In genomic region chr17:77438241-77439204, GRCh38 we compare ENCODE assay signal across 1 cellular context.
TF ChIP-seq lines count a peak whose summit lies in the region.

No MANE protein-coding gene starts in this region.

TF ChIP-seq in SK-N-SH, 30 proteins besides CTCF, POLR2A, EP300 and RAD21 (continued from another document):
- TF ChIP-seq, protein P1, sequence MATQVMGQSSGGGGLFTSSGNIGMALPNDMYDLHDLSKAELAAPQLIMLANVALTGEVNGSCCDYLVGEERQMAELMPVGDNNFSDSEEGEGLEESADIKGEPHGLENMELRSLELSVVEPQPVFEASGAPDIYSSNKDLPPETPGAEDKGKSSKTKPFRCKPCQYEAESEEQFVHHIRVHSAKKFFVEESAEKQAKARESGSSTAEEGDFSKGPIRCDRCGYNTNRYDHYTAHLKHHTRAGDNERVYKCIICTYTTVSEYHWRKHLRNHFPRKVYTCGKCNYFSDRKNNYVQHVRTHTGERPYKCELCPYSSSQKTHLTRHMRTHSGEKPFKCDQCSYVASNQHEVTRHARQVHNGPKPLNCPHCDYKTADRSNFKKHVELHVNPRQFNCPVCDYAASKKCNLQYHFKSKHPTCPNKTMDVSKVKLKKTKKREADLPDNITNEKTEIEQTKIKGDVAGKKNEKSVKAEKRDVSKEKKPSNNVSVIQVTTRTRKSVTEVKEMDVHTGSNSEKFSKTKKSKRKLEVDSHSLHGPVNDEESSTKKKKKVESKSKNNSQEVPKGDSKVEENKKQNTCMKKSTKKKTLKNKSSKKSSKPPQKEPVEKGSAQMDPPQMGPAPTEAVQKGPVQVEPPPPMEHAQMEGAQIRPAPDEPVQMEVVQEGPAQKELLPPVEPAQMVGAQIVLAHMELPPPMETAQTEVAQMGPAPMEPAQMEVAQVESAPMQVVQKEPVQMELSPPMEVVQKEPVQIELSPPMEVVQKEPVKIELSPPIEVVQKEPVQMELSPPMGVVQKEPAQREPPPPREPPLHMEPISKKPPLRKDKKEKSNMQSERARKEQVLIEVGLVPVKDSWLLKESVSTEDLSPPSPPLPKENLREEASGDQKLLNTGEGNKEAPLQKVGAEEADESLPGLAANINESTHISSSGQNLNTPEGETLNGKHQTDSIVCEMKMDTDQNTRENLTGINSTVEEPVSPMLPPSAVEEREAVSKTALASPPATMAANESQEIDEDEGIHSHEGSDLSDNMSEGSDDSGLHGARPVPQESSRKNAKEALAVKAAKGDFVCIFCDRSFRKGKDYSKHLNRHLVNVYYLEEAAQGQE (IDR thresholded peaks at IDR 0.05; ENCODE audit: low read depth, low read length): no peak
- TF ChIP-seq RFX5 (IDR thresholded peaks at IDR 0.05; ENCODE audit: low read length) (no peak), GATA2 (CRISPR knock-in tag; IDR thresholded peaks at IDR 0.05) (no peak), CHD2 (IDR thresholded peaks at IDR 0.05; ENCODE audit: low read length, partially characterized antibody) (no peak), RXRA (IDR thresholded peaks at IDR 0.05; ENCODE audit: borderline replicate concordance, low read depth) (no peak), ELF1 (IDR thresholded peaks at IDR 0.05) (no peak)
- TF ChIP-seq, protein P2, sequence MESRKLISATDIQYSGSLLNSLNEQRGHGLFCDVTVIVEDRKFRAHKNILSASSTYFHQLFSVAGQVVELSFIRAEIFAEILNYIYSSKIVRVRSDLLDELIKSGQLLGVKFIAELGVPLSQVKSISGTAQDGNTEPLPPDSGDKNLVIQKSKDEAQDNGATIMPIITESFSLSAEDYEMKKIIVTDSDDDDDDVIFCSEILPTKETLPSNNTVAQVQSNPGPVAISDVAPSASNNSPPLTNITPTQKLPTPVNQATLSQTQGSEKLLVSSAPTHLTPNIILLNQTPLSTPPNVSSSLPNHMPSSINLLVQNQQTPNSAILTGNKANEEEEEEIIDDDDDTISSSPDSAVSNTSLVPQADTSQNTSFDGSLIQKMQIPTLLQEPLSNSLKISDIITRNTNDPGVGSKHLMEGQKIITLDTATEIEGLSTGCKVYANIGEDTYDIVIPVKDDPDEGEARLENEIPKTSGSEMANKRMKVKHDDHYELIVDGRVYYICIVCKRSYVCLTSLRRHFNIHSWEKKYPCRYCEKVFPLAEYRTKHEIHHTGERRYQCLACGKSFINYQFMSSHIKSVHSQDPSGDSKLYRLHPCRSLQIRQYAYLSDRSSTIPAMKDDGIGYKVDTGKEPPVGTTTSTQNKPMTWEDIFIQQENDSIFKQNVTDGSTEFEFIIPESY (IDR thresholded peaks at IDR 0.05; ENCODE audit: borderline replicate concordance, low read depth): no peak
- TF ChIP-seq, protein P3, sequence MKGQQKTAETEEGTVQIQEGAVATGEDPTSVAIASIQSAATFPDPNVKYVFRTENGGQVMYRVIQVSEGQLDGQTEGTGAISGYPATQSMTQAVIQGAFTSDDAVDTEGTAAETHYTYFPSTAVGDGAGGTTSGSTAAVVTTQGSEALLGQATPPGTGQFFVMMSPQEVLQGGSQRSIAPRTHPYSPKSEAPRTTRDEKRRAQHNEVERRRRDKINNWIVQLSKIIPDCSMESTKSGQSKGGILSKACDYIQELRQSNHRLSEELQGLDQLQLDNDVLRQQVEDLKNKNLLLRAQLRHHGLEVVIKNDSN (IDR thresholded peaks at IDR 0.05; ENCODE audit: borderline replicate concordance, low read depth): no peak
